ENCODE assay signal across 1 cellular context in the genomic region with DNA sequence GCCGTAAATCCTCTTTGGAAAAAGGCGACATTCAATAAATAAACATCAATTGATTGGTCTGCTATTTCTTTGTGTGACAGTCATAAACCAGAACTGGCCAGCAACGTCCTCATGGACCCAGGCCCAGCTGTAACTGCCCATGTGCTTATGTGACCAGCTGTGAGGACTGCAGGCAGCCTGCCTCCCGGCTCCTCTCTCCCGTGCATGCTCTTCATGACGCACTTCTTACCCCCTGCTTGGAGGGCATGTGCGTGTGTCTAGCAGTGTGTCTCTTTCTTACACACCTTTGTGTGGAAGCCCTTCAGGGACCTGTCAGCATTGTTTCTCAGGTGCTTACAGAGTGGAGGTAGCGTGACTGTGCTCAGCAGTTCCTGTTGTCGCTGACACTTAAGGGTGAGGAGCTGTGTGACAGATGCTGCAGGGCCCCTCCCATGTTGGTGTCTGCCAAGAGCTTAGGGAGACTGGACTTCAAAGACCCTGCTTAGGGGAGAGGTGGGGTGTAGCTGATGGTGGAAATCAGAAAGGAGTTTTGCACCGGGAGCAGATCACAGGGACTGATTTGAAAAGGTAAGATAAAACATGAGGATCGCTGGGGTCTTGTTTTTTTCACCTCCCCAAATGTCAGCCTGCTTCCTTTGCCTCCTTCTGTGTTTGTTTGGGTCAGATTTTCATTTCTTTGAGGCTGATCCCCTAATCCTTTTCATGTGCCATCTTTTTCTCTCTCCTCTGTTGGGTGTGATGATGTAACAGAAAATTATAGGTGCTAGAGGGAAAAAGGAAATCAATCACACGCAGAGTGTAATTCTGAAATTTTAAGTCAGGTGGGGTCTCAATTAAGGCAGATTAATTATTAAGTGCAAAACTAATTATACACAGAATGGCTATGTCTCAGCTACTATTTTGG.
TF ChIP-seq lines count a peak whose summit lies in the region.

No MANE protein-coding gene starts in this region.

TF ChIP-seq in GM23338, 12 proteins besides CTCF, POLR2A, EP300 and RAD21:
- no peak for TF ChIP-seq ZNF114 (CRISPR knock-in tag; IDR thresholded peaks at IDR 0.05)
- no peak for TF ChIP-seq EZH2 (IDR thresholded peaks at IDR 0.05; ENCODE audit: low read depth, unreplicated experiment)
- TF ChIP-seq EZH2phosphoT487 (IDR thresholded peaks at IDR 0.05; ENCODE audit: unreplicated experiment) = no peak
- TF ChIP-seq, protein P1, sequence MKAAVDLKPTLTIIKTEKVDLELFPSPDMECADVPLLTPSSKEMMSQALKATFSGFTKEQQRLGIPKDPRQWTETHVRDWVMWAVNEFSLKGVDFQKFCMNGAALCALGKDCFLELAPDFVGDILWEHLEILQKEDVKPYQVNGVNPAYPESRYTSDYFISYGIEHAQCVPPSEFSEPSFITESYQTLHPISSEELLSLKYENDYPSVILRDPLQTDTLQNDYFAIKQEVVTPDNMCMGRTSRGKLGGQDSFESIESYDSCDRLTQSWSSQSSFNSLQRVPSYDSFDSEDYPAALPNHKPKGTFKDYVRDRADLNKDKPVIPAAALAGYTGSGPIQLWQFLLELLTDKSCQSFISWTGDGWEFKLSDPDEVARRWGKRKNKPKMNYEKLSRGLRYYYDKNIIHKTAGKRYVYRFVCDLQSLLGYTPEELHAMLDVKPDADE (IDR thresholded peaks at IDR 0.05) = no peak
